ENCODE assay signal across 8 cellular contexts in genomic region chr14:51780006-51780692, GRCh38.
DNase-seq lines count a peak whose midpoint lies in the region; ATAC-seq and TF ChIP-seq lines count a peak whose summit lies in the region.

No MANE protein-coding gene starts in this region.

- no peaks in the 10 kb centered on the region for H3K9me2 ChIP-seq in Loucy (replicated peaks; ENCODE audit: low read depth, low read length)

- H3K36me3 ChIP-seq in Loucy (ENCODE audit: insufficient read depth, low read length) = no peaks in the 10 kb centered on the region
- H3K36me3 ChIP-seq in gastroesophageal sphincter = no peaks in the 10 kb centered on the region
- H3K36me3 ChIP-seq in osteoblast (ENCODE audit: insufficient read depth, low read length) = no peaks in the 10 kb centered on the region
- no peaks in the 10 kb centered on the region for H3K36me3 ChIP-seq in suprapubic skin

- H3K79me2 ChIP-seq in Loucy (ENCODE audit: insufficient read depth, low read length) (no peaks in the 10 kb centered on the region), osteoblast (ENCODE audit: insufficient read depth, low read length) (no peaks in the 10 kb centered on the region)

- H3K4me3 ChIP-seq in Loucy (ENCODE audit: low read length, poor library complexity, severe bottlenecking) (peak overlapping the region; percentile 16), gastroesophageal sphincter (no peak overlapping the region), osteoblast (ENCODE audit: insufficient read depth, low read length) (peak overlapping the region; percentile 2), suprapubic skin (no peak overlapping the region)

- H2AFZ ChIP-seq in Loucy (ENCODE audit: low read length) = no peak overlapping the region
- peak overlapping the region; percentile 47 for H2AFZ ChIP-seq in osteoblast (ENCODE audit: low read length)

- no peak overlapping the region for H3K9ac ChIP-seq in Loucy (ENCODE audit: low read depth, low read length, poor library complexity, severe bottlenecking)

- H3K27ac ChIP-seq in gastroesophageal sphincter (no peak overlapping the region), osteoblast (ENCODE audit: low read depth, low read length) (no peak overlapping the region), suprapubic skin (no peak overlapping the region)

- H3K27me3 ChIP-seq in Loucy (ENCODE audit: insufficient read depth, low read length, poor library complexity, severe bottlenecking) (no peaks in the 10 kb centered on the region), gastroesophageal sphincter (no peaks in the 10 kb centered on the region), osteoblast (ENCODE audit: insufficient read depth, low read length) (no peaks in the 10 kb centered on the region), suprapubic skin (no peaks in the 10 kb centered on the region)

- H3K4me1 ChIP-seq in Loucy (ENCODE audit: insufficient read depth, low read length, poor library complexity, severe bottlenecking) = no peaks in the 10 kb centered on the region
- H3K4me1 ChIP-seq in gastroesophageal sphincter = peaks cover 0 to 20% (median 0%) of the 10 kb centered on the region in 3 donors
- H3K4me1 ChIP-seq in osteoblast (ENCODE audit: insufficient read depth, low read length) = peaks cover 11% of the 10 kb centered on the region
- peaks cover 11% of the 10 kb centered on the region for H3K4me1 ChIP-seq in suprapubic skin

- no peak for TF ChIP-seq POLR2A in gastroesophageal sphincter (IDR thresholded peaks at IDR 0.05)
- no peak for TF ChIP-seq POLR2A in suprapubic skin (IDR thresholded peaks at IDR 0.05)

- ATAC-seq in gastroesophageal sphincter (peak; percentile 48), GM18868 (IDR thresholded peaks at IDR 0.05; ENCODE audit: unreplicated experiment) (no peak)

- 17 to 27% methylated on average over 3 to 6 of the region's 13 CpGs for WGBS in gastroesophageal sphincter (ENCODE audit: low coverage in 1 of 2), 2 donors
- WGBS in suprapubic skin = 6% methylated on average over 13 of the region's 13 CpGs

- H4K20me1 ChIP-seq in Loucy (ENCODE audit: insufficient read depth, low read length, poor library complexity, severe bottlenecking) (no peaks in the 10 kb centered on the region), osteoblast (ENCODE audit: insufficient read depth, low read length) (no peaks in the 10 kb centered on the region)

- H3K4me2 ChIP-seq in Loucy (ENCODE audit: low read depth, low read length, poor library complexity, severe bottlenecking) (peak overlapping the region; percentile 45), osteoblast (ENCODE audit: insufficient read depth, low read length) (peak overlapping the region; percentile 64)

- no peak for TF ChIP-seq EP300 in gastroesophageal sphincter (IDR thresholded peaks at IDR 0.05)
- TF ChIP-seq EP300 in suprapubic skin (IDR thresholded peaks at IDR 0.05) = no peak

- DNase-seq in SHP77 treated with DMSO at 0.1 percent for 48 hours (lab: John Stamatoyannopoulos, UW) = peak; percentile 35
- DNase-seq in activated gamma-delta T cell treated with anti-CD3 and anti-CD28 coated beads, Interleukin-2, amount 50 U/mL, for 16 hours (ENCODE audit: low read depth) = peak; percentile 60
- peak; percentile 90 for DNase-seq in osteoblast (ENCODE audit: insufficient read length, low spot score, missing footprints)
- peak; percentile 87 to 89 for DNase-seq in suprapubic skin (ENCODE audit: low spot score in 2 of 2)

- H3K9me3 ChIP-seq in Loucy (ENCODE audit: insufficient read depth, low read depth, low read length) = no peaks in the 10 kb centered on the region
- H3K9me3 ChIP-seq in gastroesophageal sphincter = no peaks in the 10 kb centered on the region
- H3K9me3 ChIP-seq in osteoblast (ENCODE audit: low read depth, low read length) = no peaks in the 10 kb centered on the region
- H3K9me3 ChIP-seq in suprapubic skin = no peaks in the 10 kb centered on the region

- peak; percentile 63 for TF ChIP-seq CTCF in GM12873 (IDR thresholded peaks at IDR 0.05; ENCODE audit: insufficient read depth, low read depth, low read length, missing control alignments)
- TF ChIP-seq CTCF in Loucy (conservative IDR thresholded peaks at IDR 0.05; ENCODE audit: low read length) = peak; percentile 94
- peak; percentile 84 to 90 (median 84) for TF ChIP-seq CTCF in gastroesophageal sphincter (IDR thresholded peaks at IDR 0.05)
- TF ChIP-seq CTCF in osteoblast (IDR thresholded peaks at IDR 0.05; ENCODE audit: extremely low read depth, low read depth, low read length) = peak; percentile 78
- TF ChIP-seq CTCF in suprapubic skin (IDR thresholded peaks at IDR 0.05) = peak; percentile 60 to 79

- H3F3A ChIP-seq in Loucy (ENCODE audit: low read depth) = no peaks in the 10 kb centered on the region

Comparison
In these comparisons a context has a peak if more than half of its experiments do, and no peak if none do; other contexts are left out.
1. H3K4me3 ChIP-seq: peak in Loucy (single experiment) and osteoblast (single experiment); none in gastroesophageal sphincter (0 of 2) and suprapubic skin (single experiment).
2. DNase-seq: peak in every context shown above with its lines; median percentile 90 in osteoblast; 88 in suprapubic skin; 60 in activated gamma-delta T cell treated with anti-CD3 and anti-CD28 coated beads, Interleukin-2, amount 50 U/mL, for 16 hours; 35 in SHP77 treated with DMSO at 0.1 percent for 48 hours.
3. Peak in every context shown above with its lines, with median percentiles within 50 percentile points of each other: CTCF ChIP-seq.